Comparison of ENCODE assay signal across 1 cellular context in the genomic region with DNA sequence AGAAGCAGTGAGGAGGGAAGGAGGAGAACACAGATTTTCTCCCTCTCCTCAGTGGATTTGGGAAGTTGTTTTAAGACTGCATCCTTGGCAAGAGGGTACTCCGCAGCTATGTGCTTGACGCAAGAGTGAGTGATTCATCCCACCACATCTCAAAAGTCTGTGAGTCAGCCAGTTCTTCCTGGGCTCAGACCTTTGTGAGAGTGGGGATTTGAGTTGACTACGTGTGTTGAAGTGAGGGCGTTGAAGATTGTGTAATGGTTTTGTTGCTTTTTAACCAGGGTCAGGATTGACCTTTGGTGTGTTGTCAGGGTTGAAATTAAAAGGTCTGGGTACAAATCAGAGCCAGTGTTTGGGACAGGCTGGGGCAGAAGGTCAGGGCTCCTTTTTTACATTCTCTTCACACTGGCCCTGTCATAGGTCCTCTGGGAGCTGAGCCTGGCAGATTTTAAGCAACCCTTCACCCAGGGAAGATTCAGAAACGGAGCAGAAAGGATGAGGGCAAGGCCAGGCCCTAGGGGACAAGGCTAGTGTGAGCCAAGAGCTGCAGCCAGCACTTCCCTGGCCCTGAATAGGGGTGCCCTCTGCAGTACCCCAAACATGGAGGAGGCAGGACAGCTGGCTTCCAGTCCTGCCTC.
TF ChIP-seq lines count a peak whose summit lies in the region.

No MANE protein-coding gene starts in this region.

TF ChIP-seq in K562, 482 proteins besides CTCF, POLR2A, EP300 and RAD21 (continues in another document):
- TF ChIP-seq KAT2B (IDR thresholded peaks at IDR 0.05; ENCODE audit: low read depth, low read length) (no peak), XRCC3 (IDR thresholded peaks at IDR 0.05) (no peak), ZNF224 (CRISPR knock-in tag; IDR thresholded peaks at IDR 0.05) (no peak), DEAF1 (CRISPR knock-in tag; IDR thresholded peaks at IDR 0.05) (no peak), SOX6 (IDR thresholded peaks at IDR 0.05) (no peak), ZBTB34 (CRISPR knock-in tag; IDR thresholded peaks at IDR 0.05) (no peak), TAF1 (IDR thresholded peaks at IDR 0.05; ENCODE audit: control insufficient read depth, extremely low read depth, insufficient read depth, low read length, severe bottlenecking) (no peak), ZNF395 (CRISPR knock-in tag; IDR thresholded peaks at IDR 0.05) (no peak), BDP1 (IDR thresholded peaks at IDR 0.05; ENCODE audit: insufficient read depth, insufficient read length) (no peak), ZNF41 (CRISPR knock-in tag; conservative IDR thresholded peaks at IDR 0.05) (no peak), MBD2 (IDR thresholded peaks at IDR 0.05; ENCODE audit: borderline replicate concordance, low read depth) (no peak), ZNF512 (tag; IDR thresholded peaks at IDR 0.05) (no peak), SMARCE1 (IDR thresholded peaks at IDR 0.05) (peak; percentile 84), PREB (CRISPR knock-in tag; IDR thresholded peaks at IDR 0.05) (no peak), NCOR1 (IDR thresholded peaks at IDR 0.05) (no peak), ZNF764 (CRISPR knock-in tag; IDR thresholded peaks at IDR 0.05; ENCODE audit: low read depth) (no peak), SP1 (CRISPR knock-in tag; IDR thresholded peaks at IDR 0.05) (no peak), TEAD1 (CRISPR knock-in tag; IDR thresholded peaks at IDR 0.05) (no peak), ZNF695 (CRISPR knock-in tag; IDR thresholded peaks at IDR 0.05) (no peak), HNRNPLL (IDR thresholded peaks at IDR 0.05; ENCODE audit: low read depth, low read length, poor library complexity, severe bottlenecking) (no peak), SIN3A (IDR thresholded peaks at IDR 0.05; ENCODE audit: borderline replicate concordance in 2 of 2, control insufficient read depth in 1 of 2, low read depth in 2 of 2, low read length in 2 of 2) (no peak), STAT5A (IDR thresholded peaks at IDR 0.05; ENCODE audit: borderline replicate concordance, low read length) (no peak), DPF2 (IDR thresholded peaks at IDR 0.05) (peak; percentile 50), ZNF232 (CRISPR knock-in tag; IDR thresholded peaks at IDR 0.05) (no peak), EGR1 (conservative IDR thresholded peaks at IDR 0.05) (0 out of 2 replicates have a peak, but pooled peaks have one; percentile 14), ADNP (tag; IDR thresholded peaks at IDR 0.05) (no peak), MEF2D (tag; conservative IDR thresholded peaks at IDR 0.05; ENCODE audit: low read depth) (no peak), FOXA1 (IDR thresholded peaks at IDR 0.05; ENCODE audit: borderline replicate concordance) (no peak), KDM1A (IDR thresholded peaks at IDR 0.05) (peak; percentile 48 to 63; a peak in 2 of 4 replicates), NCOA6 (IDR thresholded peaks at IDR 0.05) (no peak), U2AF2 (optimal IDR thresholded peaks at IDR 0.05; ENCODE audit: low read depth, low read length) (no peak)
- TF ChIP-seq, protein P1, sequence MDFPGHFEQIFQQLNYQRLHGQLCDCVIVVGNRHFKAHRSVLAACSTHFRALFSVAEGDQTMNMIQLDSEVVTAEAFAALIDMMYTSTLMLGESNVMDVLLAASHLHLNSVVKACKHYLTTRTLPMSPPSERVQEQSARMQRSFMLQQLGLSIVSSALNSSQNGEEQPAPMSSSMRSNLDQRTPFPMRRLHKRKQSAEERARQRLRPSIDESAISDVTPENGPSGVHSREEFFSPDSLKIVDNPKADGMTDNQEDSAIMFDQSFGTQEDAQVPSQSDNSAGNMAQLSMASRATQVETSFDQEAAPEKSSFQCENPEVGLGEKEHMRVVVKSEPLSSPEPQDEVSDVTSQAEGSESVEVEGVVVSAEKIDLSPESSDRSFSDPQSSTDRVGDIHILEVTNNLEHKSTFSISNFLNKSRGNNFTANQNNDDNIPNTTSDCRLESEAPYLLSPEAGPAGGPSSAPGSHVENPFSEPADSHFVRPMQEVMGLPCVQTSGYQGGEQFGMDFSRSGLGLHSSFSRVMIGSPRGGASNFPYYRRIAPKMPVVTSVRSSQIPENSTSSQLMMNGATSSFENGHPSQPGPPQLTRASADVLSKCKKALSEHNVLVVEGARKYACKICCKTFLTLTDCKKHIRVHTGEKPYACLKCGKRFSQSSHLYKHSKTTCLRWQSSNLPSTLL (IDR thresholded peaks at IDR 0.05) = no peak
- TF ChIP-seq, protein P2, sequence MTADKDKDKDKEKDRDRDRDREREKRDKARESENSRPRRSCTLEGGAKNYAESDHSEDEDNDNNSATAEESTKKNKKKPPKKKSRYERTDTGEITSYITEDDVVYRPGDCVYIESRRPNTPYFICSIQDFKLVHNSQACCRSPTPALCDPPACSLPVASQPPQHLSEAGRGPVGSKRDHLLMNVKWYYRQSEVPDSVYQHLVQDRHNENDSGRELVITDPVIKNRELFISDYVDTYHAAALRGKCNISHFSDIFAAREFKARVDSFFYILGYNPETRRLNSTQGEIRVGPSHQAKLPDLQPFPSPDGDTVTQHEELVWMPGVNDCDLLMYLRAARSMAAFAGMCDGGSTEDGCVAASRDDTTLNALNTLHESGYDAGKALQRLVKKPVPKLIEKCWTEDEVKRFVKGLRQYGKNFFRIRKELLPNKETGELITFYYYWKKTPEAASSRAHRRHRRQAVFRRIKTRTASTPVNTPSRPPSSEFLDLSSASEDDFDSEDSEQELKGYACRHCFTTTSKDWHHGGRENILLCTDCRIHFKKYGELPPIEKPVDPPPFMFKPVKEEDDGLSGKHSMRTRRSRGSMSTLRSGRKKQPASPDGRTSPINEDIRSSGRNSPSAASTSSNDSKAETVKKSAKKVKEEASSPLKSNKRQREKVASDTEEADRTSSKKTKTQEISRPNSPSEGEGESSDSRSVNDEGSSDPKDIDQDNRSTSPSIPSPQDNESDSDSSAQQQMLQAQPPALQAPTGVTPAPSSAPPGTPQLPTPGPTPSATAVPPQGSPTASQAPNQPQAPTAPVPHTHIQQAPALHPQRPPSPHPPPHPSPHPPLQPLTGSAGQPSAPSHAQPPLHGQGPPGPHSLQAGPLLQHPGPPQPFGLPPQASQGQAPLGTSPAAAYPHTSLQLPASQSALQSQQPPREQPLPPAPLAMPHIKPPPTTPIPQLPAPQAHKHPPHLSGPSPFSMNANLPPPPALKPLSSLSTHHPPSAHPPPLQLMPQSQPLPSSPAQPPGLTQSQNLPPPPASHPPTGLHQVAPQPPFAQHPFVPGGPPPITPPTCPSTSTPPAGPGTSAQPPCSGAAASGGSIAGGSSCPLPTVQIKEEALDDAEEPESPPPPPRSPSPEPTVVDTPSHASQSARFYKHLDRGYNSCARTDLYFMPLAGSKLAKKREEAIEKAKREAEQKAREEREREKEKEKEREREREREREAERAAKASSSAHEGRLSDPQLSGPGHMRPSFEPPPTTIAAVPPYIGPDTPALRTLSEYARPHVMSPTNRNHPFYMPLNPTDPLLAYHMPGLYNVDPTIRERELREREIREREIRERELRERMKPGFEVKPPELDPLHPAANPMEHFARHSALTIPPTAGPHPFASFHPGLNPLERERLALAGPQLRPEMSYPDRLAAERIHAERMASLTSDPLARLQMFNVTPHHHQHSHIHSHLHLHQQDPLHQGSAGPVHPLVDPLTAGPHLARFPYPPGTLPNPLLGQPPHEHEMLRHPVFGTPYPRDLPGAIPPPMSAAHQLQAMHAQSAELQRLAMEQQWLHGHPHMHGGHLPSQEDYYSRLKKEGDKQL (CRISPR knock-in tag; IDR thresholded peaks at IDR 0.05; ENCODE audit: borderline replicate concordance) = no peak
- TF ChIP-seq, protein P3, sequence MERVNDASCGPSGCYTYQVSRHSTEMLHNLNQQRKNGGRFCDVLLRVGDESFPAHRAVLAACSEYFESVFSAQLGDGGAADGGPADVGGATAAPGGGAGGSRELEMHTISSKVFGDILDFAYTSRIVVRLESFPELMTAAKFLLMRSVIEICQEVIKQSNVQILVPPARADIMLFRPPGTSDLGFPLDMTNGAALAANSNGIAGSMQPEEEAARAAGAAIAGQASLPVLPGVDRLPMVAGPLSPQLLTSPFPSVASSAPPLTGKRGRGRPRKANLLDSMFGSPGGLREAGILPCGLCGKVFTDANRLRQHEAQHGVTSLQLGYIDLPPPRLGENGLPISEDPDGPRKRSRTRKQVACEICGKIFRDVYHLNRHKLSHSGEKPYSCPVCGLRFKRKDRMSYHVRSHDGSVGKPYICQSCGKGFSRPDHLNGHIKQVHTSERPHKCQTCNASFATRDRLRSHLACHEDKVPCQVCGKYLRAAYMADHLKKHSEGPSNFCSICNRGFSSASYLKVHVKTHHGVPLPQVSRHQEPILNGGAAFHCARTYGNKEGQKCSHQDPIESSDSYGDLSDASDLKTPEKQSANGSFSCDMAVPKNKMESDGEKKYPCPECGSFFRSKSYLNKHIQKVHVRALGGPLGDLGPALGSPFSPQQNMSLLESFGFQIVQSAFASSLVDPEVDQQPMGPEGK (CRISPR knock-in tag; IDR thresholded peaks at IDR 0.05; ENCODE audit: borderline replicate concordance) = no peak
- TF ChIP-seq, protein P4, sequence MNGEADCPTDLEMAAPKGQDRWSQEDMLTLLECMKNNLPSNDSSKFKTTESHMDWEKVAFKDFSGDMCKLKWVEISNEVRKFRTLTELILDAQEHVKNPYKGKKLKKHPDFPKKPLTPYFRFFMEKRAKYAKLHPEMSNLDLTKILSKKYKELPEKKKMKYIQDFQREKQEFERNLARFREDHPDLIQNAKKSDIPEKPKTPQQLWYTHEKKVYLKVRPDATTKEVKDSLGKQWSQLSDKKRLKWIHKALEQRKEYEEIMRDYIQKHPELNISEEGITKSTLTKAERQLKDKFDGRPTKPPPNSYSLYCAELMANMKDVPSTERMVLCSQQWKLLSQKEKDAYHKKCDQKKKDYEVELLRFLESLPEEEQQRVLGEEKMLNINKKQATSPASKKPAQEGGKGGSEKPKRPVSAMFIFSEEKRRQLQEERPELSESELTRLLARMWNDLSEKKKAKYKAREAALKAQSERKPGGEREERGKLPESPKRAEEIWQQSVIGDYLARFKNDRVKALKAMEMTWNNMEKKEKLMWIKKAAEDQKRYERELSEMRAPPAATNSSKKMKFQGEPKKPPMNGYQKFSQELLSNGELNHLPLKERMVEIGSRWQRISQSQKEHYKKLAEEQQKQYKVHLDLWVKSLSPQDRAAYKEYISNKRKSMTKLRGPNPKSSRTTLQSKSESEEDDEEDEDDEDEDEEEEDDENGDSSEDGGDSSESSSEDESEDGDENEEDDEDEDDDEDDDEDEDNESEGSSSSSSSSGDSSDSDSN (IDR thresholded peaks at IDR 0.05; ENCODE audit: borderline replicate concordance in 1 of 2, low read depth in 2 of 2, low read length in 2 of 2) = no peak
- TF ChIP-seq, protein P5, sequence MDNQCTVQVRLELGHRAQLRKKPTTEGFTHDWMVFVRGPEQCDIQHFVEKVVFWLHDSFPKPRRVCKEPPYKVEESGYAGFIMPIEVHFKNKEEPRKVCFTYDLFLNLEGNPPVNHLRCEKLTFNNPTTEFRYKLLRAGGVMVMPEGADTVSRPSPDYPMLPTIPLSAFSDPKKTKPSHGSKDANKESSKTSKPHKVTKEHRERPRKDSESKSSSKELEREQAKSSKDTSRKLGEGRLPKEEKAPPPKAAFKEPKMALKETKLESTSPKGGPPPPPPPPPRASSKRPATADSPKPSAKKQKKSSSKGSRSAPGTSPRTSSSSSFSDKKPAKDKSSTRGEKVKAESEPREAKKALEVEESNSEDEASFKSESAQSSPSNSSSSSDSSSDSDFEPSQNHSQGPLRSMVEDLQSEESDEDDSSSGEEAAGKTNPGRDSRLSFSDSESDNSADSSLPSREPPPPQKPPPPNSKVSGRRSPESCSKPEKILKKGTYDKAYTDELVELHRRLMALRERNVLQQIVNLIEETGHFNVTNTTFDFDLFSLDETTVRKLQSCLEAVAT (IDR thresholded peaks at IDR 0.05) = no peak
